In the genomic region with DNA sequence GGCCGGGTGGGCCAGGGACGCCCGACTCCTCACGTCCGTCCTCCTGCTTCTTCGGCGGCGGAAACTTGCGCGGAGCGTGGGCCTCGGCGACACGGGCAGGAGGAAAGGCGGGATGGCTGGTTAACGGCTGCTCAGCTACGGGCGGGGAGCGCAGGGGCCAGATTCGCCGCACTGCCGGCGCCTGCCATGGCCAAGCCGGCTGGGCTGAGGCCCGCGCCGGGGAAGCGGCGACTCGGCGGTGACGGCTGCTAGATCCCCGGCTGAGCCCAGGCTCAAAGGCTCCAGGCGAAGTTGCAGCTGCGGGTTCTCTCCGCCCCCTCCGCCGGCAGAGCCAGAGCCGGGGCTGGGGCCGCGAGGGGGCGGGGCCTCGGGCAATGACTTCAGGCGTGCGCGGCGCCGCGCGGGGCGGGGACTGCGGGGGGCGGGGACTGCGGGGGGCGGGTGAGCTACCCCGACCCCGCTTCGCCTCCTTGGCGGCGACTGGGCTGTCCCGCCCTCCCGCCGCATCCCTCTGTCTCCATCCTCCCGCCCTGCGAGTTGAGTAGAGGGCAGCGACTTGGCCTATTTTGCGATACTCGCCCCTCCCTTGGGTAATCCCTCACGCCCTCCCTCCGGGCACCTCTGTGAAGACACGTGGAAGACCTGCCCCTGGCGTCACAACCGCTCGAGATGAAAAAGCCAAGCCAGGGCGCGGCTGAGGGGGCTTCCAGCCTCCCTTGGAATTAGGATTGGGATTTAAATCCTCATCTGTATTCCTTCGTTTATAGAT, we compare ENCODE assay signal across 8 cellular contexts. TPM values are rescaled to one million over a fixed set of nuclear protein-coding genes. Genes with fewer than 3 reads are reported as not detected.
DNase-seq lines count a peak whose midpoint lies in the region; ATAC-seq and TF ChIP-seq lines count a peak whose summit lies in the region.

A gene (minus strand): TSS at position 310 of the 769 bp plus-strand sequence. CDS start 322 bp downstream, outside the sequence.

- H3K4me1 ChIP-seq in KMS-11 (ENCODE audit: low read depth, poor library complexity, severe bottlenecking): peaks cover 9% of the 10 kb centered on the region
- peaks cover 20% of the 10 kb centered on the region for H3K4me1 ChIP-seq in Panc1 (ENCODE audit: control insufficient read depth, insufficient read depth, low read length)
- H3K4me1 ChIP-seq in esophagus muscularis mucosa: peaks cover 15 to 24% (median 21%) of the 10 kb centered on the region in 4 donors
- peaks cover 5 to 22% of the 10 kb centered on the region in 2 donors for H3K4me1 ChIP-seq in muscle layer of duodenum (ENCODE audit: control insufficient read depth in 1 of 2, insufficient read depth in 2 of 2, low read length in 2 of 2)

- peak within 1 kb of the TSS; percentile 88 for H3K4me2 ChIP-seq in KMS-11

- H3K36me3 Mint-ChIP-seq in activated T-cell treated with anti-CD3 and anti-CD28 coated beads, Interleukin-2, amount 50 U/mL, for 4 hours (ENCODE audit: insufficient read depth): no peaks in the 10 kb centered on the region

- H3K4me3 ChIP-seq in KMS-11 (IDR thresholded peaks at IDR 0.05; ENCODE audit: insufficient read depth, low read depth, low read length) (no peak within 1 kb of the TSS), Panc1 (ENCODE audit: low read depth in 2 of 2, low read length in 2 of 2) (peak within 1 kb of the TSS; percentile 81 to 90), esophagus muscularis mucosa (peak within 1 kb of the TSS; percentile 79 to 91 (median 81)), muscle layer of duodenum (ENCODE audit: low read depth in 1 of 2, low read length in 2 of 2) (peak within 1 kb of the TSS; percentile 76 to 91)

- H3K27ac ChIP-seq in KMS-11 (peak within 1 kb of the TSS; percentile 82), Panc1 (ENCODE audit: low read length) (peak within 1 kb of the TSS; percentile 88), esophagus muscularis mucosa (replicated peaks in 1 of 4) (peak within 1 kb of the TSS; percentile 93 to 99 (median 96)), muscle layer of duodenum (ENCODE audit: low read length) (peak within 1 kb of the TSS; percentile 69)

- H3K27me3 ChIP-seq in KMS-11 (ENCODE audit: insufficient read depth, low read depth) (no peaks in the 10 kb centered on the region), Panc1 (ENCODE audit: control insufficient read depth, insufficient read depth, low read length) (peaks cover 5% of the 10 kb centered on the region; the same call in 1 of the 2 replicates), esophagus muscularis mucosa (no peaks in the 10 kb centered on the region), muscle layer of duodenum (ENCODE audit: low read depth, low read length) (no peaks in the 10 kb centered on the region)

- POLR2A ChIA-PET in Panc1 (lab: Charles Lee): interaction anchor here (0.5 to 0.7 kb wide), 3 partner anchors 30 to 584 kb away, joined by 3 to 4 read pairs (median 3); no protein-coding TSS in a partner anchor

- H4K20me1 ChIP-seq in KMS-11 (ENCODE audit: insufficient read depth): no peaks in the 10 kb centered on the region

- peak; percentile 72 for DNase-seq in DMS79 (lab: John Stamatoyannopoulos, UW)
- peak; percentile 38 for DNase-seq in Panc1 (ENCODE audit: low read depth, low spot score)
- peak; percentile 91 for DNase-seq in activated T-cell treated with anti-CD3 and anti-CD28 coated beads, Interleukin-2, amount 50 U/mL, for 4 hours
- DNase-seq in esophagus muscularis mucosa (ENCODE audit: extremely low spot score): peak; percentile 95
- DNase-seq in stimulated activated CD8-positive, alpha-beta memory T cell treated with anti-CD3 and anti-CD28 coated beads, Interleukin-7, amount 100 ng/mL, for 4 hours (ENCODE audit: low read depth in 2 of 2): peak; percentile 78 to 90

- TF ChIP-seq EP300 in esophagus muscularis mucosa (IDR thresholded peaks at IDR 0.05): no peak

- H3K9me3 Mint-ChIP-seq in activated T-cell treated with anti-CD3 and anti-CD28 coated beads, Interleukin-2, amount 50 U/mL, for 4 hours: no peaks in the 10 kb centered on the region

- in situ Hi-C loops in Panc1 (cut with HindIII; ENCODE audit: low pct_unique_long_range_greater_than_20kb, low sequenced_read_pairs): no loop called here

- H3K36me3 ChIP-seq in KMS-11 (ENCODE audit: insufficient read depth): no peaks in the 10 kb centered on the region
- no peaks in the 10 kb centered on the region for H3K36me3 ChIP-seq in Panc1 (ENCODE audit: control insufficient read depth, insufficient read depth, low read length)
- no peaks in the 10 kb centered on the region for H3K36me3 ChIP-seq in esophagus muscularis mucosa
- peaks cover 0 to 7% of the 10 kb centered on the region in 2 donors for H3K36me3 ChIP-seq in muscle layer of duodenum (ENCODE audit: control insufficient read depth in 1 of 2, insufficient read depth in 2 of 2, low read length in 2 of 2)

- no peaks in the 10 kb centered on the region for H3K27me3 Mint-ChIP-seq in activated T-cell treated with anti-CD3 and anti-CD28 coated beads, Interleukin-2, amount 50 U/mL, for 4 hours (ENCODE audit: low read depth)

- peaks cover 46% of the 10 kb centered on the region for H3K4me1 Mint-ChIP-seq in activated T-cell treated with anti-CD3 and anti-CD28 coated beads, Interleukin-2, amount 50 U/mL, for 4 hours (ENCODE audit: low read depth)

- TF ChIP-seq CTCF in KMS-11 (conservative IDR thresholded peaks at IDR 0.05; ENCODE audit: low read depth, low read length) (no peak), Panc1 (IDR thresholded peaks at IDR 0.05) (no peak), esophagus muscularis mucosa (IDR thresholded peaks at IDR 0.05) (peak in 1 of 3 experiments; percentile 2)

- ATAC-seq in GM21786 (IDR thresholded peaks at IDR 0.05; ENCODE audit: unreplicated experiment) (peak; percentile 86), Panc1 (peak; percentile 98)
- peak; percentile 92 to 93 for ATAC-seq in activated T-cell treated with anti-CD3 and anti-CD28 coated beads, Interleukin-2, amount 50 U/mL, for 4 hours

- peak; percentile 78 for TF ChIP-seq POLR2A in esophagus muscularis mucosa (IDR thresholded peaks at IDR 0.05; ENCODE audit: low read depth)

- no TSS peak for BruUV-seq in Panc1 (replicated peaks; lab: Mats Ljungman, UMichigan)

- H3K4me3 Mint-ChIP-seq in activated T-cell treated with anti-CD3 and anti-CD28 coated beads, Interleukin-2, amount 50 U/mL, for 4 hours: peak within 1 kb of the TSS; percentile 91

- peak within 1 kb of the TSS; percentile 71; the same call in 1 of the 2 replicates for H3K9ac ChIP-seq in KMS-11

- WGBS in esophagus muscularis mucosa: under 1% methylated on average over 21 of the region's 77 CpGs

- CTCF ChIA-PET in Panc1 (lab: Charles Lee): interaction anchor here (0.6 kb wide), 1 partner anchor 54 kb away, joined by 6 read pairs; no protein-coding TSS in a partner anchor

- intact Hi-C loops in Panc1 (cut with micrococcal nuclease; ENCODE audit: unreplicated experiment): loop anchor here (5.0 kb wide), 1 partner anchor 246 kb away; no protein-coding TSS in a partner anchor
- intact Hi-C loops in esophagus muscularis mucosa (cut with DNase I): loop anchor here (5.0 to 10.0 kb wide), 2 partner anchors 56 to 243 kb away; a partner anchor contains a TSS

- peak within 1 kb of the TSS; percentile 76 for H2AFZ ChIP-seq in KMS-11 (ENCODE audit: low read depth)

- peaks cover 28% of the 10 kb centered on the region; the same call in 1 of the 2 replicates for H3K79me2 ChIP-seq in KMS-11 (ENCODE audit: insufficient read depth, low read depth)

- H3K9me3 ChIP-seq in Panc1 (ENCODE audit: control insufficient read depth, insufficient read depth, low read depth, low read length): no peaks in the 10 kb centered on the region
- H3K9me3 ChIP-seq in esophagus muscularis mucosa: no peaks in the 10 kb centered on the region
- H3K9me3 ChIP-seq in muscle layer of duodenum (ENCODE audit: control insufficient read depth in 1 of 2, low read length in 2 of 2): no peaks in the 10 kb centered on the region

RNA-seq across cellular contexts. Expression of the gene that starts here (rescaled TPM):
- total RNA-seq in Panc1 (2021; ENCODE audit: unreplicated experiment) (6.7 TPM), esophagus muscularis mucosa (10 to 100 TPM; 12.6 to 16.2 (median 13.4) TPM)
- 1.3 TPM for polyA plus RNA-seq in Panc1 (2012; ENCODE audit: insufficient read length)
- total RNA-seq in activated T-cell treated with anti-CD3 and anti-CD28 coated beads, Interleukin-2, amount 50 U/mL, for 4 hours: 10 to 100 TPM; 23.1 to 27.9 (median 26.8) TPM

Comparison
In these comparisons a context has a peak if more than half of its experiments do, and no peak if none do; other contexts are left out.
1. DNase-seq: peak in every context shown above with its lines; median percentile 95 in esophagus muscularis mucosa; 91 in activated T-cell treated with anti-CD3 and anti-CD28 coated beads, Interleukin-2, amount 50 U/mL, for 4 hours; 84 in stimulated activated CD8-positive, alpha-beta memory T cell treated with anti-CD3 and anti-CD28 coated beads, Interleukin-7, amount 100 ng/mL, for 4 hours; 72 in DMS79; 38 in Panc1.